ENCODE assay signal across 10 cellular contexts in genomic region chr9:110328763-110329162, GRCh38. TPM values are rescaled to one million over a fixed set of nuclear protein-coding genes. Genes with fewer than 3 reads are reported as not detected.
"Had no signal": no experiment of that assay in that cellular context is flagged by ENCODE, and none has a peak within 500 bp of the region (broad histone marks: within the 10 kb centered on the region; RNA-seq: fewer than 3 reads in every experiment).

No MANE protein-coding gene starts in this region.

- ATAC-seq: GM23338, HCT116 had no signal

- DNase-seq: H7, IMR-90, KBM-7 had no signal

- H3K9ac ChIP-seq: KMS-11 had no signal

- FAIRE-seq: HTR-8/SVneo had no signal

- H3K4me1 ChIP-seq: HAP-1 had no signal

- H3K36me3 ChIP-seq: HAP-1 had no signal

- H3K4me3 ChIP-seq: GM23338, HAP-1 had no signal

- H3K27ac ChIP-seq: KMS-11 had no signal

- H3K4me2 ChIP-seq: GM23338, KMS-11 had no signal

- H3K9me3 ChIP-seq: HAP-1 had no signal

RNA-seq across cellular contexts. Expression of gene TXNDC8, which starts 8.9 kb away (rescaled TPM):
- total RNA-seq: GM23338, H4, H7, HT-29, IMR-90 had no signal
- polyA plus RNA-seq: GM23338, IMR-90 had no signal
